Comparison of ENCODE assay signal across 22 cellular contexts in genomic region chr7:4191046-4191445, GRCh38.
"Had no signal": no experiment of that assay in that cellular context is flagged by ENCODE, and none has a peak within 500 bp of the region (broad histone marks: within the 10 kb centered on the region; RNA-seq: fewer than 3 reads in every experiment).

No MANE protein-coding gene starts in this region.

- H3K36me3 ChIP-seq: heart left ventricle, pancreas, right lobe of liver, spleen, suprapubic skin, thyroid gland, vagina had no signal

- H3K27me3 ChIP-seq: heart left ventricle, pancreas, right lobe of liver, spleen, suprapubic skin, thyroid gland, vagina had no signal

- H3K27ac ChIP-seq: coronary artery, heart left ventricle, pancreas, right lobe of liver, spleen, suprapubic skin, thyroid gland, vagina had no signal

- ATAC-seq: naive thymus-derived CD8-positive, alpha-beta T cell; right lobe of liver had no signal

- FAIRE-seq: pancreas had no signal

- DNase-seq: effector CD4-positive, alpha-beta T cell; foreskin melanocyte; hippocampal formation; kidney glomerular epithelial cell; mammary epithelial cell; nucleus accumbens; right lobe of liver; spleen; stimulated activated CD4-positive, alpha-beta T cell treated with anti-CD3 and anti-CD28 coated beads, Interleukin-15, amount 100 ng/mL, for 24 hours; stimulated activated CD4-positive, alpha-beta T cell treated with anti-CD3 and anti-CD28 coated beads, Interleukin-1b, Interleukin-23, amount 100 ng/mL, for 48 hours; stimulated activated CD4-positive, alpha-beta T cell treated with anti-CD3 and anti-CD28 coated beads, Interleukin-4, amount 100 ng/mL, for 24 hours; stimulated activated naive CD4-positive, alpha-beta T cell; thyroid gland had no signal

- H3K9me3 Mint-ChIP-seq: naive thymus-derived CD8-positive, alpha-beta T cell; neural crest cell had no signal

- H3K27me3 Mint-ChIP-seq: progenitor cell of endocrine pancreas, type B pancreatic cell had no signal

- H3K4me1 ChIP-seq: right lobe of liver, thyroid gland had no signal

- H3K4me3 ChIP-seq: coronary artery, heart left ventricle, pancreas, right lobe of liver, spleen, suprapubic skin, thyroid gland, vagina had no signal

- H3K9me3 ChIP-seq: heart left ventricle, pancreas, right lobe of liver, spleen, suprapubic skin, thyroid gland, vagina had no signal

- H3K27ac Mint-ChIP-seq: naive thymus-derived CD8-positive, alpha-beta T cell; type B pancreatic cell had no signal

- H3K4me3 Mint-ChIP-seq: naive thymus-derived CD8-positive, alpha-beta T cell; neural crest cell; type B pancreatic cell had no signal

- H3K36me3 Mint-ChIP-seq: naive thymus-derived CD8-positive, alpha-beta T cell had no signal
